12 cellular contexts compared by ENCODE assay signal in genomic region chr3:53286727-53287412, GRCh38. TPM values are rescaled to one million over a fixed set of nuclear protein-coding genes. Genes with fewer than 3 reads are reported as not detected.
DNase-seq lines count a peak whose midpoint lies in the region; ATAC-seq and FAIRE-seq lines count a peak whose summit lies in the region.
"Had no signal": no experiment of that assay in that cellular context is flagged by ENCODE, and none has a peak within 500 bp of the region (broad histone marks: within the 10 kb centered on the region; RNA-seq: fewer than 3 reads in every experiment).

No MANE protein-coding gene starts in this region.

- H3K36me3 ChIP-seq in iPS-18a (ENCODE audit: control insufficient read depth, low read depth, low read length), result peaks cover under 1% of the 10 kb centered on the region

- H3K27me3 ChIP-seq in iPS-18a (ENCODE audit: control insufficient read depth, insufficient read depth, low read length), result no peaks in the 10 kb centered on the region

- peaks cover 79% of the 10 kb centered on the region for H3K36me3 Mint-ChIP-seq in activated T-cell treated with anti-CD3 and anti-CD28 coated beads, Interleukin-2, amount 50 U/mL, for 24 hours (ENCODE audit: low read depth)
- peaks cover 5% of the 10 kb centered on the region for H3K36me3 Mint-ChIP-seq in activated naive CD8-positive, alpha-beta T cell treated with anti-CD3 and anti-CD28 coated beads for 36 hours
- H3K36me3 Mint-ChIP-seq in stimulated activated naive CD8-positive, alpha-beta T cell treated with anti-CD3 and anti-CD28 coated beads, Interleukin-15, Interleukin-2, amounts not matched to agents 100 ng/mL and 50 ng/mL, for 24 hours (ENCODE audit: low read depth), result peaks cover 44% of the 10 kb centered on the region

- H3K4me1 ChIP-seq in iPS-18a (ENCODE audit: control insufficient read depth, low read depth, low read length), result peaks cover 32% of the 10 kb centered on the region
- H3K4me1 ChIP-seq: lower lobe of right lung had no signal

- H3K27me3 Mint-ChIP-seq in activated T-cell treated with anti-CD3 and anti-CD28 coated beads, Interleukin-2, amount 50 U/mL, for 24 hours, result no peaks in the 10 kb centered on the region
- no peaks in the 10 kb centered on the region for H3K27me3 Mint-ChIP-seq in activated naive CD8-positive, alpha-beta T cell treated with anti-CD3 and anti-CD28 coated beads for 36 hours
- no peaks in the 10 kb centered on the region for H3K27me3 Mint-ChIP-seq in stimulated activated naive CD8-positive, alpha-beta T cell treated with anti-CD3 and anti-CD28 coated beads, Interleukin-15, Interleukin-2, amounts not matched to agents 100 ng/mL and 50 ng/mL, for 24 hours
- H3K27me3 Mint-ChIP-seq: activated B cell treated with CpG ODN at 0.5 μM for 24 hours had no signal

- FAIRE-seq in RCC 7860 (lab: Jason Lieb, UNC), result no peak

- peak overlapping the region; percentile 48 for H3K4me3 ChIP-seq in iPS-18a (ENCODE audit: low read length)
- H3K4me3 ChIP-seq: lower lobe of right lung had no signal

- peak overlapping the region; percentile 60 for H3K27ac ChIP-seq in iPS-18a (ENCODE audit: low read length)
- H3K27ac ChIP-seq: lower lobe of right lung had no signal

- H3K27ac Mint-ChIP-seq in activated T-cell treated with anti-CD3 and anti-CD28 coated beads, Interleukin-2, amount 50 U/mL, for 24 hours, result peak overlapping the region; percentile 91
- peak overlapping the region; percentile 81 for H3K27ac Mint-ChIP-seq in activated naive CD8-positive, alpha-beta T cell treated with anti-CD3 and anti-CD28 coated beads for 36 hours
- H3K27ac Mint-ChIP-seq in stimulated activated naive CD8-positive, alpha-beta T cell treated with anti-CD3 and anti-CD28 coated beads, Interleukin-15, Interleukin-2, amounts not matched to agents 100 ng/mL and 50 ng/mL, for 24 hours, result peak overlapping the region; percentile 80
- H3K27ac Mint-ChIP-seq: activated B cell treated with CpG ODN at 0.5 μM for 24 hours had no signal

- H3K4me1 Mint-ChIP-seq in activated T-cell treated with anti-CD3 and anti-CD28 coated beads, Interleukin-2, amount 50 U/mL, for 24 hours (ENCODE audit: low read depth), result peaks cover 13% of the 10 kb centered on the region
- H3K4me1 Mint-ChIP-seq in activated naive CD8-positive, alpha-beta T cell treated with anti-CD3 and anti-CD28 coated beads for 36 hours, result peaks cover 9% of the 10 kb centered on the region
- peaks cover 10% of the 10 kb centered on the region for H3K4me1 Mint-ChIP-seq in stimulated activated naive CD8-positive, alpha-beta T cell treated with anti-CD3 and anti-CD28 coated beads, Interleukin-15, Interleukin-2, amounts not matched to agents 100 ng/mL and 50 ng/mL, for 24 hours (ENCODE audit: low read depth)
- H3K4me1 Mint-ChIP-seq: activated B cell treated with CpG ODN at 0.5 μM for 24 hours had no signal

- H3K9ac ChIP-seq in iPS-18a (ENCODE audit: low read length), result peak overlapping the region; percentile 38

- no peaks in the 10 kb centered on the region for H3K9me3 ChIP-seq in iPS-18a (ENCODE audit: control insufficient read depth, low read depth, low read length)
- H3K9me3 ChIP-seq: lower lobe of right lung had no signal

- H3K4me3 Mint-ChIP-seq in activated T-cell treated with anti-CD3 and anti-CD28 coated beads, Interleukin-2, amount 50 U/mL, for 24 hours, result no peak overlapping the region
- H3K4me3 Mint-ChIP-seq in activated naive CD8-positive, alpha-beta T cell treated with anti-CD3 and anti-CD28 coated beads for 36 hours, result no peak overlapping the region
- H3K4me3 Mint-ChIP-seq in stimulated activated naive CD8-positive, alpha-beta T cell treated with anti-CD3 and anti-CD28 coated beads, Interleukin-15, Interleukin-2, amounts not matched to agents 100 ng/mL and 50 ng/mL, for 24 hours, result no peak overlapping the region
- H3K4me3 Mint-ChIP-seq: activated B cell treated with CpG ODN at 0.5 μM for 24 hours had no signal

- no peaks in the 10 kb centered on the region for H3K9me3 Mint-ChIP-seq in activated T-cell treated with anti-CD3 and anti-CD28 coated beads, Interleukin-2, amount 50 U/mL, for 24 hours
- no peaks in the 10 kb centered on the region for H3K9me3 Mint-ChIP-seq in activated naive CD8-positive, alpha-beta T cell treated with anti-CD3 and anti-CD28 coated beads for 36 hours
- H3K9me3 Mint-ChIP-seq in stimulated activated naive CD8-positive, alpha-beta T cell treated with anti-CD3 and anti-CD28 coated beads, Interleukin-15, Interleukin-2, amounts not matched to agents 100 ng/mL and 50 ng/mL, for 24 hours, result no peaks in the 10 kb centered on the region
- H3K9me3 Mint-ChIP-seq: activated B cell treated with CpG ODN at 0.5 μM for 24 hours had no signal

- no peak for ATAC-seq in GM19463 (IDR thresholded peaks at IDR 0.05; ENCODE audit: unreplicated experiment)
- ATAC-seq: lower lobe of right lung had no signal

- DNase-seq in activated T-cell treated with anti-CD3 and anti-CD28 coated beads, Interleukin-2, amount 50 U/mL, for 24 hours, result no peak
- no peak for DNase-seq in activated T-cell treated with anti-CD3 and anti-CD28 coated beads for 4 hours
- peak; percentile 17 for DNase-seq in activated naive CD8-positive, alpha-beta T cell treated with anti-CD3 and anti-CD28 coated beads for 36 hours
- no peak for DNase-seq in RCC 7860 (ENCODE audit: low spot score)
- DNase-seq in cerebellar nuclear complex (lab: John Stamatoyannopoulos, UW), result no peak
- DNase-seq: activated B cell treated with CpG ODN at 0.5 μM for 24 hours; effector CD8-positive, alpha-beta T cell; lower lobe of right lung; MM.1S had no signal

RNA-seq across cellular contexts. Expression of gene TKT, which starts 31.0 kb away (rescaled TPM):
- 100 to 1,000 TPM; 285 to 287 TPM for total RNA-seq in activated naive CD8-positive, alpha-beta T cell treated with anti-CD3 and anti-CD28 coated beads for 36 hours
